15 cellular contexts compared by ENCODE assay signal in genomic region chr6:8060346-8060745, GRCh38. TPM values are rescaled to one million over a fixed set of nuclear protein-coding genes. Genes with fewer than 3 reads are reported as not detected.
DNase-seq lines count a peak whose midpoint lies in the region; ATAC-seq and TF ChIP-seq lines count a peak whose summit lies in the region.
"Had no signal": no experiment of that assay in that cellular context is flagged by ENCODE, and none has a peak within 500 bp of the region (broad histone marks: within the 10 kb centered on the region; RNA-seq: fewer than 3 reads in every experiment).

No MANE protein-coding gene starts in this region.

- DNase-seq in CD8-positive, alpha-beta T cell, result no peak
- DNase-seq in memory B cell (ENCODE audit: low spot score in 2 of 2), result no peak
- DNase-seq in progenitor cell of endocrine pancreas (ENCODE audit: low spot score, unreplicated experiment), result no peak
- no peak for DNase-seq in heart right ventricle
- no peak for DNase-seq in stimulated activated CD4-positive, alpha-beta T cell treated with anti-CD3 and anti-CD28 coated beads, Interleukin-2, amount 100 ng/mL, for 48 hours
- DNase-seq: C1 segment of cervical spinal cord; Caco-2; CD4-positive, alpha-beta memory T cell; DMS153; DND-41; HFFc6 had no signal

- no peak for TF ChIP-seq CTCF in CD8-positive, alpha-beta T cell (IDR thresholded peaks at IDR 0.05)
- TF ChIP-seq CTCF in Loucy (conservative IDR thresholded peaks at IDR 0.05; ENCODE audit: low read length) (no peak), progenitor cell of endocrine pancreas (IDR thresholded peaks at IDR 0.05; ENCODE audit: unreplicated experiment) (no peak), heart right ventricle (IDR thresholded peaks at IDR 0.05) (no peak)

- no peak for ATAC-seq in CD8-positive, alpha-beta T cell
- no peak for ATAC-seq in memory B cell (ENCODE audit: low read depth)
- no peak for ATAC-seq in GM18520 (IDR thresholded peaks at IDR 0.05; ENCODE audit: unreplicated experiment)
- ATAC-seq in heart right ventricle, result no peak
- ATAC-seq: GM23338 had no signal

- H3K36me3 Mint-ChIP-seq in CD8-positive, alpha-beta T cell, result peaks cover 49% of the 10 kb centered on the region
- H3K36me3 Mint-ChIP-seq in memory B cell, result peaks cover 16% of the 10 kb centered on the region
- H3K36me3 Mint-ChIP-seq in progenitor cell of endocrine pancreas (ENCODE audit: insufficient read depth), result peaks cover 11% of the 10 kb centered on the region

- POLR2A ChIA-PET in CD8-positive, alpha-beta T cell (lab: Charles Lee), result no interaction called here

- no peaks in the 10 kb centered on the region for H3K36me3 ChIP-seq in CD8-positive, alpha-beta T cell (ENCODE audit: insufficient read depth, low read length)
- H3K36me3 ChIP-seq in Loucy (ENCODE audit: insufficient read depth, low read length) (peaks cover 4% of the 10 kb centered on the region; the same call in 1 of the 2 replicates), heart right ventricle (peaks cover 0 to 55% (median 0%) of the 10 kb centered on the region in 9 donors)

- peak overlapping the region; percentile 2 for H3K27ac Mint-ChIP-seq in CD8-positive, alpha-beta T cell
- H3K27ac Mint-ChIP-seq in memory B cell, result peak overlapping the region; percentile 6
- H3K27ac Mint-ChIP-seq in progenitor cell of endocrine pancreas, result peak overlapping the region; percentile 17
- H3K27ac Mint-ChIP-seq: GM23338, HFFc6 had no signal

- no peaks in the 10 kb centered on the region for H3K27me3 ChIP-seq in CD8-positive, alpha-beta T cell (ENCODE audit: insufficient read depth, low read length)
- no peaks in the 10 kb centered on the region for H3K27me3 ChIP-seq in Loucy (ENCODE audit: insufficient read depth, low read length, poor library complexity, severe bottlenecking)
- no peaks in the 10 kb centered on the region for H3K27me3 ChIP-seq in heart right ventricle

- H3K9ac ChIP-seq in Loucy (ENCODE audit: low read depth, low read length, poor library complexity, severe bottlenecking), result no peak overlapping the region

- H3K9me2 ChIP-seq in Loucy (replicated peaks; ENCODE audit: low read depth, low read length), result no peaks in the 10 kb centered on the region

- peaks cover 8% of the 10 kb centered on the region for H4K20me1 ChIP-seq in Loucy (ENCODE audit: insufficient read depth, low read length, poor library complexity, severe bottlenecking)

- H3F3A ChIP-seq in Loucy (ENCODE audit: low read depth), result no peaks in the 10 kb centered on the region

- no peak overlapping the region for H3K4me3 ChIP-seq in CD8-positive, alpha-beta T cell (ENCODE audit: low read depth, low read length)
- H3K4me3 ChIP-seq in Loucy (ENCODE audit: low read length, poor library complexity, severe bottlenecking) (no peak overlapping the region), heart right ventricle (no peak overlapping the region)
- H3K4me3 ChIP-seq: GM23338, HAP-1 had no signal

- H3K9me3 ChIP-seq in CD8-positive, alpha-beta T cell (ENCODE audit: low read length), result no peaks in the 10 kb centered on the region
- H3K9me3 ChIP-seq in Loucy (ENCODE audit: insufficient read depth, low read depth, low read length), result no peaks in the 10 kb centered on the region
- no peaks in the 10 kb centered on the region for H3K9me3 ChIP-seq in heart right ventricle
- H3K9me3 ChIP-seq: Caco-2, HAP-1 had no signal

- peaks cover 22% of the 10 kb centered on the region for H3K4me1 Mint-ChIP-seq in CD8-positive, alpha-beta T cell (ENCODE audit: low read depth)
- H3K4me1 Mint-ChIP-seq in memory B cell, result peaks cover 15% of the 10 kb centered on the region
- peaks cover 13% of the 10 kb centered on the region for H3K4me1 Mint-ChIP-seq in progenitor cell of endocrine pancreas (ENCODE audit: low read depth)

- H3K27me3 Mint-ChIP-seq in CD8-positive, alpha-beta T cell (ENCODE audit: low read depth), result no peaks in the 10 kb centered on the region
- H3K27me3 Mint-ChIP-seq in memory B cell (no peaks in the 10 kb centered on the region), progenitor cell of endocrine pancreas (no peaks in the 10 kb centered on the region)
- H3K27me3 Mint-ChIP-seq: CD4-positive, alpha-beta memory T cell had no signal

- no peak overlapping the region for H3K27ac ChIP-seq in CD8-positive, alpha-beta T cell (ENCODE audit: low read depth, low read length)
- H3K27ac ChIP-seq in heart right ventricle, result no peak overlapping the region

- CTCF ChIA-PET in CD8-positive, alpha-beta T cell (lab: Charles Lee), result no interaction called here

- 93 to 94% methylated on average over 3 of the region's 3 CpGs for WGBS in heart right ventricle, 2 donors

- H3K4me1 ChIP-seq in CD8-positive, alpha-beta T cell (ENCODE audit: insufficient read depth, low read length), result peaks cover 12% of the 10 kb centered on the region
- peaks cover 16% of the 10 kb centered on the region for H3K4me1 ChIP-seq in Loucy (ENCODE audit: insufficient read depth, low read length, poor library complexity, severe bottlenecking)
- peaks cover 0 to 31% (median 12%) of the 10 kb centered on the region in 9 donors for H3K4me1 ChIP-seq in heart right ventricle

- no peak overlapping the region for H3K4me3 Mint-ChIP-seq in CD8-positive, alpha-beta T cell
- H3K4me3 Mint-ChIP-seq in memory B cell (no peak overlapping the region), progenitor cell of endocrine pancreas (ENCODE audit: low read depth) (no peak overlapping the region)
- H3K4me3 Mint-ChIP-seq: CD4-positive, alpha-beta memory T cell; GM23338; HFFc6 had no signal

- intact Hi-C loops in CD8-positive, alpha-beta T cell (cut with DNase I, micrococcal nuclease), result loop anchor here in 1 of 2 experiments (5.0 kb wide), 2 partner anchors 148 to 468 kb away; partner anchors contain the start of genes SNRNP48 and TXNDC5
- intact Hi-C loops in heart right ventricle (cut with DNase I), result loop anchor here in 5 of 10 donors (1.0 to 10.0 kb wide), 6 partner anchors 21 to 338 kb away; partner anchors contain the start of gene TXNDC5 (in 2 of the 5)

- H2AFZ ChIP-seq in Loucy (ENCODE audit: low read length), result no peak overlapping the region
- H2AFZ ChIP-seq: GM23338 had no signal

- H3K9me3 Mint-ChIP-seq in CD8-positive, alpha-beta T cell, result no peaks in the 10 kb centered on the region
- H3K9me3 Mint-ChIP-seq in memory B cell (no peaks in the 10 kb centered on the region), progenitor cell of endocrine pancreas (ENCODE audit: low read depth) (no peaks in the 10 kb centered on the region)
- H3K9me3 Mint-ChIP-seq: CD4-positive, alpha-beta memory T cell; GM23338; HFFc6 had no signal

- peak overlapping the region; percentile 40 for H3K4me2 ChIP-seq in Loucy (ENCODE audit: low read depth, low read length, poor library complexity, severe bottlenecking)
- H3K4me2 ChIP-seq: GM23338 had no signal

- peaks cover 29% of the 10 kb centered on the region for H3K79me2 ChIP-seq in Loucy (ENCODE audit: insufficient read depth, low read length)

RNA-seq across cellular contexts. Expression of gene BLOC1S5, which starts 3.8 kb away (rescaled TPM):
- total RNA-seq in CD8-positive, alpha-beta T cell, result 1 to 10 TPM; 6.3 to 8.9 TPM
- total RNA-seq in progenitor cell of endocrine pancreas, result 24.4 and 26.4 TPM in 2 replicates
- total RNA-seq in heart right ventricle, result 10 to 100 TPM in 5 of 10 donors, 1 to 10 TPM in 5; 6.8 to 14.1 (median 9.7) TPM
- polyA plus RNA-seq in heart right ventricle, result 1 to 10 TPM; 3.6 to 4.0 TPM

RNA-seq across cellular contexts. Expression of gene EEF1E1, which starts 42.0 kb away (rescaled TPM):
- 10 to 100 TPM; 19.9 to 20.7 TPM for total RNA-seq in CD8-positive, alpha-beta T cell
- total RNA-seq in progenitor cell of endocrine pancreas (35.8 and 43.3 TPM in 2 replicates), heart right ventricle (10 to 100 TPM in 9 of 10 donors, 1 to 10 TPM in 1; 10.0 to 18.4 (median 13.3) TPM)
- polyA plus RNA-seq in heart right ventricle, result 10 to 100 TPM; 11.9 to 43.8 TPM
